15 cellular contexts compared by ENCODE assay signal in the genomic region with DNA sequence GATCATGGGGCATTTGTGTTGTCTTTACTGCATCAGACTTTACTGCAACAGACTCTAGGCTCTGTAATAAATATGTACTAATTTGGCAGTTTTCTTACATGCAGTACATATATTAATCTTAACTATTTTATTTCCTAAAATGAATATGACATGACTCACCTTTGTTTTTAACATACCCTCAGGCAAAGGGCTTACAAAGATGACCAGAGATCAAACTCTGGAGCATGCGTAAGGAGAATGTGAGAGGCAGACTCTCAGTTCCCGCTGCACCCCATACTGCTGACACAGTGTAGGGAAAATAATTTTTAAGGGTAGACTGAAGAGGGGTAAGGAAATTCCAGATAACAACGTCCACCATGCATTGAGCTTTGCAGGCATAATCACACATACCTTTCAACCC. TPM values are rescaled to one million over a fixed set of nuclear protein-coding genes. Genes with fewer than 3 reads are reported as not detected.
A peak's percentile ranks its signal among the peaks of the same experiment; 100 is the strongest.
DNase-seq lines count a peak whose midpoint lies in the region; ATAC-seq, FAIRE-seq and TF ChIP-seq lines count a peak whose summit lies in the region.
"Had no signal": no experiment of that assay in that cellular context is flagged by ENCODE, and none has a peak within 500 bp of the region (broad histone marks: within the 10 kb centered on the region; RNA-seq: fewer than 3 reads in every experiment).

No MANE protein-coding gene starts in this region.

- H3K36me3 Mint-ChIP-seq in CD14-positive monocyte = no peaks in the 10 kb centered on the region
- no peaks in the 10 kb centered on the region for H3K36me3 Mint-ChIP-seq in Calu3 (ENCODE audit: insufficient read depth, unreplicated experiment)
- H3K36me3 Mint-ChIP-seq: immature natural killer cell had no signal

- no peak for TF ChIP-seq RAD21 in A549 (conservative IDR thresholded peaks at IDR 0.05 in 1 of 2, IDR thresholded peaks at IDR 0.05 in 1 of 2)

- intact Hi-C loops in CD14-positive monocyte (cut with micrococcal nuclease) = no loop called here
- intact Hi-C loops in Calu3 (cut with micrococcal nuclease; ENCODE audit: unreplicated experiment) = no loop called here

- H3K36me3 ChIP-seq in small intestine (ENCODE audit: control insufficient read depth in 2 of 2, insufficient read depth in 2 of 2, low read length in 2 of 2) = no peaks in the 10 kb centered on the region
- H3K36me3 ChIP-seq: WERI-Rb-1 had no signal

- BruUV-seq in Calu3 (replicated peaks; lab: Mats Ljungman, UMichigan) = no TSS peak

- no peaks in the 10 kb centered on the region for H3K27me3 ChIP-seq in small intestine (ENCODE audit: control insufficient read depth in 2 of 2, insufficient read depth in 2 of 2, low read length in 2 of 2)

- H3K9me3 ChIP-seq in A549 (no peaks in the 10 kb centered on the region), small intestine (ENCODE audit: control insufficient read depth, low read depth) (no peaks in the 10 kb centered on the region)

- ATAC-seq in A549 (no peak), GM19351 (IDR thresholded peaks at IDR 0.05; ENCODE audit: unreplicated experiment) (peak; percentile 13), HG02678 (IDR thresholded peaks at IDR 0.05; ENCODE audit: unreplicated experiment) (peak; percentile 8), GM19452 (IDR thresholded peaks at IDR 0.05; ENCODE audit: unreplicated experiment) (no peak)
- ATAC-seq: HepG2 had no signal

- H3K4me3 ChIP-seq in A549 (no peak overlapping the region), small intestine (ENCODE audit: low read depth in 1 of 2, low read length in 2 of 2) (no peak overlapping the region)

- TF ChIP-seq EP300 in A549 (IDR thresholded peaks at IDR 0.05) = no peak

- H3K9me3 Mint-ChIP-seq in CD14-positive monocyte = peaks cover 0 to 2% (median 0%) of the 10 kb centered on the region in 7 donors
- H3K9me3 Mint-ChIP-seq in Calu3 (ENCODE audit: low read depth, unreplicated experiment) = no peaks in the 10 kb centered on the region
- H3K9me3 Mint-ChIP-seq: immature natural killer cell, nephron progenitor cell had no signal

- peaks cover 33% of the 10 kb centered on the region for H3K4me1 ChIP-seq in A549
- no peaks in the 10 kb centered on the region for H3K4me1 ChIP-seq in small intestine (ENCODE audit: control insufficient read depth in 2 of 2, insufficient read depth in 1 of 2, low read depth in 1 of 2, low read length in 1 of 2)

- DNase-seq in A549 (ENCODE audit: low read depth in 1 of 2, low spot score in 1 of 2) (no peak), M059J (ENCODE audit: low read depth) (peak; percentile 73), small intestine (no peak), CD14-positive monocyte (ENCODE audit: low spot score) (no peak), Calu3 (no peak)
- DNase-seq: activated naive CD4-positive, alpha-beta T cell treated with anti-CD3 and anti-CD28 coated beads, Interleukin-2, amount 50 U/mL, for 16 hours; glutamatergic neuron; immature natural killer cell; NCI-H82; nephron progenitor cell; WERI-Rb-1 had no signal

- no peak overlapping the region for H3K4me2 ChIP-seq in A549

- 61% methylated on average over 3 of the region's 3 CpGs for WGBS in A549 (ENCODE audit: missing lambda C conversion rate)
- WGBS in small intestine, 3 donors = 79 to 85% (median 84%) methylated on average over 3 of the region's 3 CpGs

- TF ChIP-seq CTCF in A549 (IDR thresholded peaks at IDR 0.05) (no peak), CD14-positive monocyte (IDR thresholded peaks at IDR 0.05) (no peak), Calu3 (IDR thresholded peaks at IDR 0.05; ENCODE audit: unreplicated experiment) (no peak)

- H3K4me3 Mint-ChIP-seq in CD14-positive monocyte = no peak overlapping the region
- H3K4me3 Mint-ChIP-seq in Calu3 (ENCODE audit: low read depth, unreplicated experiment) = no peak overlapping the region
- H3K4me3 Mint-ChIP-seq: immature natural killer cell, nephron progenitor cell had no signal

- CTCF ChIA-PET in A549 (lab: Yijun Ruan, JAX) = interaction anchor here (1.5 kb wide), 1 partner anchor 141 kb away, joined by 4 read pairs; no protein-coding TSS in a partner anchor
- CTCF ChIA-PET in Calu3 (lab: Charles Lee) = no interaction called here

- H3K27ac Mint-ChIP-seq in CD14-positive monocyte (no peak overlapping the region), Calu3 (ENCODE audit: unreplicated experiment) (no peak overlapping the region)
- H3K27ac Mint-ChIP-seq: immature natural killer cell had no signal

- TF ChIP-seq POLR2A in A549 (IDR thresholded peaks at IDR 0.05; ENCODE audit: low read length) = no peak

- POLR2A ChIA-PET in A549 (lab: Yijun Ruan, JAX) = no interaction called here

- H3K27me3 Mint-ChIP-seq in CD14-positive monocyte (ENCODE audit: low read depth in 3 of 3) (peaks cover 0 to 20% (median 6%) of the 10 kb centered on the region in 3 donors), Calu3 (ENCODE audit: unreplicated experiment) (peaks cover 29% of the 10 kb centered on the region)

- H3K4me1 Mint-ChIP-seq in CD14-positive monocyte = peaks cover 2% of the 10 kb centered on the region
- peaks cover 21% of the 10 kb centered on the region for H3K4me1 Mint-ChIP-seq in Calu3 (ENCODE audit: low read depth, unreplicated experiment)
- H3K4me1 Mint-ChIP-seq: immature natural killer cell had no signal

- H3K27ac ChIP-seq in A549 (no peak overlapping the region), small intestine (ENCODE audit: low read depth in 1 of 2, low read length in 1 of 2) (no peak overlapping the region)
- H3K27ac ChIP-seq: WERI-Rb-1 had no signal

- FAIRE-seq in A549 (lab: Jason Lieb, UNC) = no peak
- FAIRE-seq in small intestine (lab: Jason Lieb, UNC) = no peak
- FAIRE-seq: HepG2 had no signal

TF ChIP-seq in A549, 52 proteins besides CTCF, POLR2A, EP300 and RAD21:
- no peak for TF ChIP-seq CBX8 (IDR thresholded peaks at IDR 0.05)
- TF ChIP-seq, protein P1, sequence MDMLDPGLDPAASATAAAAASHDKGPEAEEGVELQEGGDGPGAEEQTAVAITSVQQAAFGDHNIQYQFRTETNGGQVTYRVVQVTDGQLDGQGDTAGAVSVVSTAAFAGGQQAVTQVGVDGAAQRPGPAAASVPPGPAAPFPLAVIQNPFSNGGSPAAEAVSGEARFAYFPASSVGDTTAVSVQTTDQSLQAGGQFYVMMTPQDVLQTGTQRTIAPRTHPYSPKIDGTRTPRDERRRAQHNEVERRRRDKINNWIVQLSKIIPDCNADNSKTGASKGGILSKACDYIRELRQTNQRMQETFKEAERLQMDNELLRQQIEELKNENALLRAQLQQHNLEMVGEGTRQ (IDR thresholded peaks at IDR 0.05) = no peak
- TF ChIP-seq, protein P2, sequence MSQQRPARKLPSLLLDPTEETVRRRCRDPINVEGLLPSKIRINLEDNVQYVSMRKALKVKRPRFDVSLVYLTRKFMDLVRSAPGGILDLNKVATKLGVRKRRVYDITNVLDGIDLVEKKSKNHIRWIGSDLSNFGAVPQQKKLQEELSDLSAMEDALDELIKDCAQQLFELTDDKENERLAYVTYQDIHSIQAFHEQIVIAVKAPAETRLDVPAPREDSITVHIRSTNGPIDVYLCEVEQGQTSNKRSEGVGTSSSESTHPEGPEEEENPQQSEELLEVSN (IDR thresholded peaks at IDR 0.05; ENCODE audit: borderline replicate concordance, low read depth) = no peak
- no peak for TF ChIP-seq FOSL2 (IDR thresholded peaks at IDR 0.05)
- peak; percentile 27; the same call in 1 of the 2 replicates for TF ChIP-seq FOSL2 (CRISPR knock-in tag; IDR thresholded peaks at IDR 0.05)
- TF ChIP-seq, protein P3, sequence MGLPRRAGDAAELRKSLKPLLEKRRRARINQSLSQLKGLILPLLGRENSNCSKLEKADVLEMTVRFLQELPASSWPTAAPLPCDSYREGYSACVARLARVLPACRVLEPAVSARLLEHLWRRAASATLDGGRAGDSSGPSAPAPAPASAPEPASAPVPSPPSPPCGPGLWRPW (IDR thresholded peaks at IDR 0.05) = no peak
- no peak for TF ChIP-seq ZSCAN20 (CRISPR knock-in tag; IDR thresholded peaks at IDR 0.05)
- no peak for TF ChIP-seq MAFK (IDR thresholded peaks at IDR 0.05; ENCODE audit: partially characterized antibody)
- no peak for TF ChIP-seq JUN (IDR thresholded peaks at IDR 0.05)
- TF ChIP-seq RFX5 (IDR thresholded peaks at IDR 0.05) = no peak

RNA-seq across cellular contexts. Expression of a gene that starts 7.2 kb away (rescaled TPM):
- polyA plus RNA-seq in A549 (2011; rRNA removed) (13.9 and 22.5 TPM in 2 replicates), A549 (2017; fragmentation: RNase III; extraction: RNeasy Plus Mini Kit Qiagen cat#74134 plus additional on column Dnase treatment) (4.6 to 5.9 TPM (median 5.2 TPM) in 3 replicates), small intestine (1 to 10 TPM; 1.8 to 8.7 (median 2.4) TPM), CD14-positive monocyte (1 to 10 TPM; 3.2 to 4.7 TPM)
- 3.7 and 5.7 TPM in 2 replicates for polyA plus RNA-seq in A549 (2012; cell fraction: cytosol; rRNA removed)
- polyA plus RNA-seq in A549 (2012; cell fraction: nucleus; rRNA removed) = 3.1 and 3.9 TPM in 2 replicates
- 19.2 and 20.6 TPM in 2 replicates for polyA minus RNA-seq in A549 (2011; rRNA and poly(A)+ RNA removed)
- total RNA-seq in M059J (2014; rRNA removed; shearing (Covaris generic)) = 19.9 and 20.1 TPM in 2 replicates
- total RNA-seq in Calu3 (2022) = 12.4 and 15.3 TPM in 2 replicates

Comparison
In these comparisons a context has a peak if more than half of its experiments do, and no peak if none do; other contexts are left out.
1. ATAC-seq: peak in GM19351 (single experiment) and HG02678 (single experiment); none in A549 (0 of 2) and GM19452 (single experiment).